ENCODE assay signal across 12 cellular contexts in the genomic region with DNA sequence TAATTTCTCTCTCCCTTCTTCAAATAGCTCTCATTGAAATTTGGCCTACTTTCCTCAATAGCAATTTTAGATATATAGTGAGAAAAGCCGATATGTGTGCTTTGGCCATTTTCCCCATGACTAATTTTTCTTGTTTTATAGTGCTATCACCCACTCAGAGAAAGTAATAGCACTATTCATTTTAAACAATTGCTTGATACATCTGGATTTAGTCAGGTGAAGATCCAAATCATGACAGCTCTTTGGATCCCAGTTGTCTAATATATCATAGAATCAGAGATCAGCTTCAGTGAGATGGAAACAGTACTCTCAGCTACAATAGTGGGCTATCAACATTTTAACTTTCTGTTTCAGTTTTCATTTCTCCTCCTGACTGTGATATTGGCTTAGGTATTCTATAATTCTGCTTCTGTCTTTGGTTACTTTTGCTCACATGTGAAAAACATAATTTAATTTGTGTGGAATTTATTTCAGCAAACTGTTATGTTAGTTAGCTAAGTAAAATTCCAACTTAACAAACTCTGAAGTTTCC. TPM values are rescaled to one million over a fixed set of nuclear protein-coding genes. Genes with fewer than 3 reads are reported as not detected.
A peak's percentile ranks its signal among the peaks of the same experiment; 100 is the strongest.
DNase-seq lines count a peak whose midpoint lies in the region; ATAC-seq and TF ChIP-seq lines count a peak whose summit lies in the region.
"Had no signal": no experiment of that assay in that cellular context is flagged by ENCODE, and none has a peak within 500 bp of the region (broad histone marks: within the 10 kb centered on the region; RNA-seq: fewer than 3 reads in every experiment).

No MANE protein-coding gene starts in this region.

- H3K36me3 Mint-ChIP-seq in brain, result peaks cover 74% of the 10 kb centered on the region
- H3K36me3 Mint-ChIP-seq: CD8-positive, alpha-beta memory T cell; memory B cell had no signal

- peak; percentile 92 for ATAC-seq in GM18502 (IDR thresholded peaks at IDR 0.05; ENCODE audit: poor library complexity, unreplicated experiment)
- ATAC-seq in GM19468 (IDR thresholded peaks at IDR 0.05; ENCODE audit: extremely low read depth, unreplicated experiment), result peak; percentile 78
- ATAC-seq in HG03095 (IDR thresholded peaks at IDR 0.05; ENCODE audit: unreplicated experiment), result peak; percentile 85

- no peak for TF ChIP-seq CTCF in brain (conservative IDR thresholded peaks at IDR 0.05)

- H3K4me1 Mint-ChIP-seq in brain, result peaks cover 44% of the 10 kb centered on the region
- H3K4me1 Mint-ChIP-seq: CD8-positive, alpha-beta memory T cell; memory B cell had no signal

- H3K4me3 Mint-ChIP-seq in brain, result peak overlapping the region in 3 of 5 experiments; percentile 23 to 78 (median 54)
- H3K4me3 Mint-ChIP-seq: activated CD4-positive, alpha-beta T cell treated with anti-CD3 and anti-CD28 coated beads, Interleukin-2, amount 10 ng/mL, durations not matched to agents 24 days and 14 days; CD8-positive, alpha-beta memory T cell; memory B cell had no signal

- DNase-seq in NCI-H146 (lab: John Stamatoyannopoulos, UW) (no peak), KG1 (lab: John Stamatoyannopoulos, UW) (no peak), T-helper 2 cell (no peak)
- no peak for DNase-seq in stimulated activated CD4-positive, alpha-beta T cell treated with anti-CD3 and anti-CD28 coated beads, Interleukin-4, amount 100 ng/mL, for 24 hours
- DNase-seq: activated CD4-positive, alpha-beta T cell treated with anti-CD3 and anti-CD28 coated beads, Interleukin-2, amount 10 ng/mL, durations not matched to agents 24 days and 14 days; aorta; CD8-positive, alpha-beta memory T cell had no signal

- peak overlapping the region in 4 of 5 experiments; percentile 91 to 97 (median 96) for H3K27ac Mint-ChIP-seq in brain
- H3K27ac Mint-ChIP-seq: activated CD4-positive, alpha-beta T cell treated with anti-CD3 and anti-CD28 coated beads, Interleukin-2, amount 10 ng/mL, durations not matched to agents 24 days and 14 days; CD8-positive, alpha-beta memory T cell; memory B cell had no signal

- no peaks in the 10 kb centered on the region for H3K27me3 Mint-ChIP-seq in brain
- H3K27me3 Mint-ChIP-seq: memory B cell had no signal

- peaks cover 7 to 14% (median 8%) of the 10 kb centered on the region in 5 experiments for H3K9me3 Mint-ChIP-seq in brain
- H3K9me3 Mint-ChIP-seq: activated CD4-positive, alpha-beta T cell treated with anti-CD3 and anti-CD28 coated beads, Interleukin-2, amount 10 ng/mL, durations not matched to agents 24 days and 14 days had no signal

RNA-seq across cellular contexts. Expression of a gene that starts 38.7 kb away (rescaled TPM):
- polyA plus RNA-seq in brain (ENCODE audit: insufficient read depth, low read depth, low replicate concordance), result 7.3 TPM
- polyA plus RNA-seq: CD8-positive, alpha-beta memory T cell had no signal
